26 cellular contexts compared by ENCODE assay signal in genomic region chr19:23709347-23709746, GRCh38.
"Had no signal": no experiment of that assay in that cellular context is flagged by ENCODE, and none has a peak within 500 bp of the region (broad histone marks: within the 10 kb centered on the region; RNA-seq: fewer than 3 reads in every experiment).

No MANE protein-coding gene starts in this region.

- DNase-seq: stimulated activated CD4-positive, alpha-beta T cell treated with anti-CD3 and anti-CD28 coated beads, Interleukin-2, amount 100 ng/mL, for 48 hours; stimulated activated CD4-positive, alpha-beta T cell treated with anti-CD3 and anti-CD28 coated beads, Interleukin-4, amount 100 ng/mL, for 1 hour; stimulated activated CD4-positive, alpha-beta T cell treated with anti-CD3 and anti-CD28 coated beads, Interleukin-4, amount 100 ng/mL, for 24 hours; stimulated activated CD4-positive, alpha-beta T cell treated with anti-CD3 and anti-CD28 coated beads, Interleukin-4, amount 100 ng/mL, for 4 hours; stimulated activated CD8-positive, alpha-beta memory T cell treated with anti-CD3 and anti-CD28 coated beads, Interleukin-4, amount 100 ng/mL, for 48 hours; stimulated activated naive B cell treated with anti-CD40 and anti-IgM and Interleukin-4, amounts not matched to agents 10 μg/mL and 1 μg/mL and 100 μg/mL, for 72 hours; stimulated activated naive CD4-positive, alpha-beta T cell; stimulated activated naive CD4-positive, alpha-beta T cell treated with Interleukin-2 at 50 U/mL for 16 hours; stimulated activated naive CD8-positive, alpha-beta T cell treated with anti-CD3 and anti-CD28 coated beads, Interleukin-15, amount 100 ng/mL, for 72 hours; stimulated activated naive CD8-positive, alpha-beta T cell treated with anti-CD3 and anti-CD28 coated beads, Interleukin-15, Interleukin-2, amounts not matched to agents 100 U/mL and 50 U/mL, for 24 hours; stomach; substantia nigra; testis; thyroid gland; tibial artery; transverse colon; trophoblast cell; upper lobe of left lung; upper lobe of right lung; uterus had no signal

- H3K27ac ChIP-seq: stomach, suprapubic skin, testis, thoracic aorta, thyroid gland, tibial artery, tibial nerve, transverse colon, upper lobe of left lung, upper lobe of right lung, uterus, vagina had no signal

- H3K36me3 ChIP-seq: stomach, suprapubic skin, thoracic aorta, thyroid gland, tibial artery, tibial nerve, transverse colon, upper lobe of left lung, upper lobe of right lung, uterus, vagina had no signal

- H3K4me1 ChIP-seq: stomach, suprapubic skin, testis, thyroid gland, tibial artery, tibial nerve, transverse colon, upper lobe of left lung, upper lobe of right lung, uterus, vagina had no signal

- H3K9me3 ChIP-seq: suprapubic skin, testis, thoracic aorta, thyroid gland, tibial artery, tibial nerve, transverse colon, upper lobe of left lung, upper lobe of right lung, uterus, vagina had no signal

- H3K27me3 ChIP-seq: stomach, suprapubic skin, testis, thyroid gland, tibial artery, tibial nerve, transverse colon, upper lobe of left lung, upper lobe of right lung, uterus, vagina had no signal

- H3K4me3 ChIP-seq: stomach, suprapubic skin, testis, thoracic aorta, thyroid gland, tibial artery, tibial nerve, transverse colon, upper lobe of left lung, upper lobe of right lung, uterus, vagina had no signal

- ATAC-seq: stimulated activated effector memory CD8-positive, alpha-beta T cell treated with anti-CD3 and anti-CD28 coated beads, Interleukin-12 subunit alpha, Interleukin-12 subunit beta, amount 100 ng/mL, for 72 hours; stimulated activated memory B cell treated with anti-CD40 and anti-IgM and Interleukin-4, amounts not matched to agents 10 μg/mL and 1 μg/mL and 100 μg/mL, for 72 hours; stimulated activated naive B cell treated with anti-CD40 and anti-IgM and Interleukin-4, amounts not matched to agents 10 μg/mL and 1 μg/mL and 100 μg/mL, for 72 hours; stimulated activated naive CD8-positive, alpha-beta T cell treated with anti-CD3 and anti-CD28 coated beads, Interleukin-15, amount 100 ng/mL, for 72 hours; stimulated activated naive CD8-positive, alpha-beta T cell treated with anti-CD3 and anti-CD28 coated beads, Interleukin-15, Interleukin-2, amounts not matched to agents 100 U/mL and 50 U/mL, for 24 hours; upper lobe of right lung had no signal
